Comparison of ENCODE assay signal across 10 cellular contexts in genomic region chr1:183887826-183888819, GRCh38.
DNase-seq lines count a peak whose midpoint lies in the region; ATAC-seq, FAIRE-seq and TF ChIP-seq lines count a peak whose summit lies in the region.
"Had no signal": no experiment of that assay in that cellular context is flagged by ENCODE, and none has a peak within 500 bp of the region (broad histone marks: within the 10 kb centered on the region; RNA-seq: fewer than 3 reads in every experiment).

No MANE protein-coding gene starts in this region.

- no peak overlapping the region for H3K4me3 Mint-ChIP-seq in activated T-cell treated with anti-CD3 and anti-CD28 coated beads, Interleukin-2, amount 50 U/mL, for 24 hours
- H3K4me3 Mint-ChIP-seq in T-helper 1 cell treated with Interleukin-12 subunit alpha and Interleukin-12 subunit beta and Interleukin-4 antibody, amounts not matched to agents 30 μg/mL and 1 μg/mL, for 36 hours = peak overlapping the region; percentile 3
- H3K4me3 Mint-ChIP-seq in glutamatergic neuron (ENCODE audit: unreplicated experiment) = no peak overlapping the region

- DNase-seq in activated T-cell treated with anti-CD3 and anti-CD28 coated beads, Interleukin-2, amount 50 U/mL, for 24 hours = no peak
- no peak for DNase-seq in activated T-cell treated with anti-CD3 and anti-CD28 coated beads for 4 hours
- DNase-seq in fibroblast of mammary gland (ENCODE audit: low read depth) = peak; percentile 32
- no peak for DNase-seq in testis
- DNase-seq in GM12891 (ENCODE audit: insufficient read length, low spot score) = no peak
- DNase-seq in glutamatergic neuron = no peak
- DNase-seq: MG63, NCI-H446 treated with DMSO at 0.1 percent for 48 hours had no signal

- no peaks in the 10 kb centered on the region for H3K36me3 Mint-ChIP-seq in activated T-cell treated with anti-CD3 and anti-CD28 coated beads, Interleukin-2, amount 50 U/mL, for 24 hours (ENCODE audit: low read depth)
- peaks cover 10% of the 10 kb centered on the region for H3K36me3 Mint-ChIP-seq in T-helper 1 cell treated with Interleukin-12 subunit alpha and Interleukin-12 subunit beta and Interleukin-4 antibody, amounts not matched to agents 30 μg/mL and 1 μg/mL, for 36 hours (ENCODE audit: low read depth)
- no peaks in the 10 kb centered on the region for H3K36me3 Mint-ChIP-seq in glutamatergic neuron (ENCODE audit: unreplicated experiment)

- TF ChIP-seq POLR2A in testis (IDR thresholded peaks at IDR 0.05) = no peak
- TF ChIP-seq POLR2A in GM12891 (IDR thresholded peaks at IDR 0.05; ENCODE audit: low read depth, low read length) = no peak

- WGBS in testis, 2 donors = 65 to 67% methylated on average over 9 of the region's 9 CpGs

- H3K27me3 Mint-ChIP-seq in activated T-cell treated with anti-CD3 and anti-CD28 coated beads, Interleukin-2, amount 50 U/mL, for 24 hours = no peaks in the 10 kb centered on the region
- H3K27me3 Mint-ChIP-seq in T-helper 1 cell treated with Interleukin-12 subunit alpha and Interleukin-12 subunit beta and Interleukin-4 antibody, amounts not matched to agents 30 μg/mL and 1 μg/mL, for 36 hours (ENCODE audit: low read depth) = no peaks in the 10 kb centered on the region
- H3K27me3 Mint-ChIP-seq in glutamatergic neuron (ENCODE audit: unreplicated experiment) = no peaks in the 10 kb centered on the region

- peaks cover 11% of the 10 kb centered on the region for H3K4me1 ChIP-seq in testis

- no peaks in the 10 kb centered on the region for H3K9me3 ChIP-seq in testis
- H3K9me3 ChIP-seq: MG63 had no signal

- no peak for ATAC-seq in HG02798 (IDR thresholded peaks at IDR 0.05; ENCODE audit: poor library complexity, unreplicated experiment)

- intact Hi-C loops in testis (cut with DNase I; ENCODE audit: low total_unique reads) = no loop called here

- H3K4me3 ChIP-seq in fibroblast of mammary gland (ENCODE audit: control insufficient read depth, low read depth, low read length) (no peak overlapping the region), testis (no peak overlapping the region)
- H3K4me3 ChIP-seq: MG63 had no signal

- peak overlapping the region; percentile 29 to 34 for H3K27ac ChIP-seq in testis

- no peaks in the 10 kb centered on the region for H3K36me3 ChIP-seq in testis (ENCODE audit: low read depth, missing control alignments)
- H3K36me3 ChIP-seq: MG63 had no signal

- no peak for TF ChIP-seq CTCF in fibroblast of mammary gland (conservative IDR thresholded peaks at IDR 0.05; ENCODE audit: control insufficient read depth, insufficient read depth, low read depth, low read length)
- no peak for TF ChIP-seq CTCF in testis (IDR thresholded peaks at IDR 0.05)
- no peak for TF ChIP-seq CTCF in glutamatergic neuron (IDR thresholded peaks at IDR 0.05; ENCODE audit: partially characterized antibody, unreplicated experiment)

- H3K27me3 ChIP-seq in testis = no peaks in the 10 kb centered on the region
- H3K27me3 ChIP-seq: MG63 had no signal

- FAIRE-seq in GM12891 (lab: Jason Lieb, UNC) = no peak

- H3K9me3 Mint-ChIP-seq in activated T-cell treated with anti-CD3 and anti-CD28 coated beads, Interleukin-2, amount 50 U/mL, for 24 hours = no peaks in the 10 kb centered on the region
- no peaks in the 10 kb centered on the region for H3K9me3 Mint-ChIP-seq in T-helper 1 cell treated with Interleukin-12 subunit alpha and Interleukin-12 subunit beta and Interleukin-4 antibody, amounts not matched to agents 30 μg/mL and 1 μg/mL, for 36 hours
- no peaks in the 10 kb centered on the region for H3K9me3 Mint-ChIP-seq in glutamatergic neuron (ENCODE audit: unreplicated experiment)

- H3K27ac Mint-ChIP-seq in activated T-cell treated with anti-CD3 and anti-CD28 coated beads, Interleukin-2, amount 50 U/mL, for 24 hours = peak overlapping the region; percentile 35
- H3K27ac Mint-ChIP-seq in T-helper 1 cell treated with Interleukin-12 subunit alpha and Interleukin-12 subunit beta and Interleukin-4 antibody, amounts not matched to agents 30 μg/mL and 1 μg/mL, for 36 hours = peak overlapping the region; percentile 21
- H3K27ac Mint-ChIP-seq in glutamatergic neuron (ENCODE audit: unreplicated experiment) = no peak overlapping the region

- peaks cover 30% of the 10 kb centered on the region for H3K4me1 Mint-ChIP-seq in activated T-cell treated with anti-CD3 and anti-CD28 coated beads, Interleukin-2, amount 50 U/mL, for 24 hours (ENCODE audit: low read depth)
- peaks cover 16% of the 10 kb centered on the region for H3K4me1 Mint-ChIP-seq in T-helper 1 cell treated with Interleukin-12 subunit alpha and Interleukin-12 subunit beta and Interleukin-4 antibody, amounts not matched to agents 30 μg/mL and 1 μg/mL, for 36 hours (ENCODE audit: low read depth)
- no peaks in the 10 kb centered on the region for H3K4me1 Mint-ChIP-seq in glutamatergic neuron (ENCODE audit: low read depth, unreplicated experiment)

TF ChIP-seq in GM12891, 5 proteins besides CTCF, POLR2A, EP300 and RAD21:
- TF ChIP-seq SPI1 (IDR thresholded peaks at IDR 0.05; ENCODE audit: low read depth, low read length) (no peak), POLR2AphosphoS5 (IDR thresholded peaks at IDR 0.05; ENCODE audit: low read depth, low read length) (no peak), POU2F2 (IDR thresholded peaks at IDR 0.05; ENCODE audit: low read depth, low read length) (no peak), PAX5 (IDR thresholded peaks at IDR 0.05; ENCODE audit: insufficient read depth, low read length, severe bottlenecking) (no peak), TAF1 (IDR thresholded peaks at IDR 0.05; ENCODE audit: low read depth, low read length) (no peak)
